ENCODE assay signal across 9 cellular contexts in genomic region chr2:20509766-20510490, GRCh38.
DNase-seq lines count a peak whose midpoint lies in the region; ATAC-seq, FAIRE-seq and TF ChIP-seq lines count a peak whose summit lies in the region.
"Had no signal": no experiment of that assay in that cellular context is flagged by ENCODE, and none has a peak within 500 bp of the region (broad histone marks: within the 10 kb centered on the region; RNA-seq: fewer than 3 reads in every experiment).

No MANE protein-coding gene starts in this region.

- peak; percentile 82 for FAIRE-seq in HTR-8/SVneo (lab: Jason Lieb, UNC)

- ATAC-seq in GM21381 (IDR thresholded peaks at IDR 0.05; ENCODE audit: unreplicated experiment) = no peak
- no peak for ATAC-seq in HG03196 (IDR thresholded peaks at IDR 0.05; ENCODE audit: unreplicated experiment)
- no peak for ATAC-seq in activated CD8-positive, alpha-beta T cell treated with anti-CD3 and anti-CD28 coated beads, Interleukin-2, amount 10 ng/mL, durations not matched to agents 7 days and 5 days

- H3K9me3 ChIP-seq in BE2C = no peaks in the 10 kb centered on the region

- no peak overlapping the region for H3K4me3 Mint-ChIP-seq in activated CD8-positive, alpha-beta T cell treated with anti-CD3 and anti-CD28 coated beads, Interleukin-2, amount 10 ng/mL, durations not matched to agents 7 days and 5 days
- H3K4me3 Mint-ChIP-seq: naive B cell had no signal

- peak; percentile 23 for DNase-seq in BE2C
- peak; percentile 82 for DNase-seq in HTR-8/SVneo (ENCODE audit: insufficient read length, low spot score)
- DNase-seq in SHP77 treated with DMSO at 0.1 percent for 48 hours (lab: John Stamatoyannopoulos, UW) = peak; percentile 51
- DNase-seq in islet precursor cell = peak; percentile 95
- DNase-seq in COR-L47 (lab: John Stamatoyannopoulos, UW) = no peak
- no peak for DNase-seq in activated CD8-positive, alpha-beta T cell treated with anti-CD3 and anti-CD28 coated beads, Interleukin-2, amount 10 ng/mL, durations not matched to agents 7 days and 5 days
- DNase-seq: naive B cell had no signal

- H3K4me3 ChIP-seq in BE2C (ENCODE audit: low read depth, low read length) = no peak overlapping the region

- H3K4me1 ChIP-seq in BE2C = peaks cover 20% of the 10 kb centered on the region

- POLR2A ChIA-PET in activated CD8-positive, alpha-beta T cell treated with anti-CD3 and anti-CD28 coated beads, Interleukin-2, amount 10 ng/mL, durations not matched to agents 7 days and 5 days (lab: Charles Lee) = interaction anchor here (0.9 kb wide), 1 partner anchor 63 kb away, joined by 3 read pairs; the partner anchor contains the start of gene RHOB

- no peaks in the 10 kb centered on the region for H3K9me3 Mint-ChIP-seq in activated CD8-positive, alpha-beta T cell treated with anti-CD3 and anti-CD28 coated beads, Interleukin-2, amount 10 ng/mL, durations not matched to agents 7 days and 5 days (ENCODE audit: insufficient read depth)

- peaks cover 2% of the 10 kb centered on the region for H3K27me3 Mint-ChIP-seq in activated CD8-positive, alpha-beta T cell treated with anti-CD3 and anti-CD28 coated beads, Interleukin-2, amount 10 ng/mL, durations not matched to agents 7 days and 5 days (ENCODE audit: low read depth)

- TF ChIP-seq CTCF in BE2C (IDR thresholded peaks at IDR 0.05; ENCODE audit: low read depth, low read length) = no peak

- no peaks in the 10 kb centered on the region for H3K36me3 Mint-ChIP-seq in activated CD8-positive, alpha-beta T cell treated with anti-CD3 and anti-CD28 coated beads, Interleukin-2, amount 10 ng/mL, durations not matched to agents 7 days and 5 days (ENCODE audit: low read depth)

- no peaks in the 10 kb centered on the region for H3K4me1 Mint-ChIP-seq in activated CD8-positive, alpha-beta T cell treated with anti-CD3 and anti-CD28 coated beads, Interleukin-2, amount 10 ng/mL, durations not matched to agents 7 days and 5 days (ENCODE audit: low read depth)
- H3K4me1 Mint-ChIP-seq: naive B cell had no signal

- H3K27ac Mint-ChIP-seq in activated CD8-positive, alpha-beta T cell treated with anti-CD3 and anti-CD28 coated beads, Interleukin-2, amount 10 ng/mL, durations not matched to agents 7 days and 5 days = no peak overlapping the region

- no peaks in the 10 kb centered on the region for H3K36me3 ChIP-seq in BE2C

- CTCF ChIA-PET in activated CD8-positive, alpha-beta T cell treated with anti-CD3 and anti-CD28 coated beads, Interleukin-2, amount 10 ng/mL, durations not matched to agents 7 days and 5 days (lab: Charles Lee) = no interaction called here

- no peaks in the 10 kb centered on the region for H3K27me3 ChIP-seq in BE2C

Comparison
In these comparisons a context has a peak if more than half of its experiments do, and no peak if none do; other contexts are left out.
1. DNase-seq: peak in BE2C (single experiment), HTR-8/SVneo (single experiment), SHP77 treated with DMSO at 0.1 percent for 48 hours (single experiment) and islet precursor cell (single experiment); none in COR-L47 (single experiment) and activated CD8-positive, alpha-beta T cell treated with anti-CD3 and anti-CD28 coated beads, Interleukin-2, amount 10 ng/mL, durations not matched to agents 7 days and 5 days (single experiment).